ENCODE assay signal across 24 cellular contexts in the genomic region with DNA sequence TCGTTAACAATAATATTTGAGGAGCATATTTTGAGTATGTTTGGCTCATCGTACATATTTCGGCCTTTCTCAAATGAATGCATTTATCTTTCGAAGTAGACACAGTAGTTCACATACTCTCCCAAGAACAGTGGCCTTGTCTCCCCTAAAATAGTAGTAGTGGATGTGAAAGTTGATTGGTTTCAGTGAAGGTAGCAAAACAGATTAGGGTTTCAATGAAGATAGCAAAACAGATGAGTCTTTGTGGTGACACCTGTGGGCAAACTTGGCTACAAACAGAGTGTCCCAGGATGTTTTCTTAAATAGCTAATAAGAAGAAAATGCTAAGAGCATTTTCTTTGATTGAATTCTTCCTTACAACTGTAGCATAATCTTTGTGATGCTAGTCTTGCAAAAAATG.
"Had no signal": no experiment of that assay in that cellular context is flagged by ENCODE, and none has a peak within 500 bp of the region (broad histone marks: within the 10 kb centered on the region; RNA-seq: fewer than 3 reads in every experiment).

No MANE protein-coding gene starts in this region.

- H3K27ac Mint-ChIP-seq: activated CD8-positive, alpha-beta T cell treated with anti-CD3 and anti-CD28 coated beads for 36 hours; activated naive CD4-positive, alpha-beta T cell treated with anti-CD3 and anti-CD28 coated beads, Interleukin-2, amount 50 U/mL, for 72 hours; activated T-helper 2 cell treated with anti-CD3 and anti-CD28 coated beads, Interferon-gamma antibody, Interleukin-2, Interleukin-4, amounts not matched to agents 10 μg/mL and 5 μg/mL and 100 μg/mL, durations not matched to agents 14 hours and 24 hours and 36 hours; dendritic cell treated with granulocyte-macrophage colony-stimulating factor and Interleukin-4, amounts not matched to agents 40 ng/mL and 50 ng/mL, for 4 days; endodermal cell; natural killer cell treated with Interleukin-12 subunit alpha and Interleukin-12 subunit beta and Interleukin-15 and Interleukin-18, amount 100 ng/mL, for 72 hours had no signal

- H3K27me3 Mint-ChIP-seq: activated CD8-positive, alpha-beta T cell treated with anti-CD3 and anti-CD28 coated beads for 36 hours; central memory CD8-positive, alpha-beta T cell; dendritic cell treated with granulocyte-macrophage colony-stimulating factor and Interleukin-4, amounts not matched to agents 40 ng/mL and 50 ng/mL, for 4 days; natural killer cell treated with Interleukin-12 subunit alpha and Interleukin-12 subunit beta and Interleukin-15 and Interleukin-18, amount 100 ng/mL, for 72 hours had no signal

- H3K9me3 ChIP-seq: esophagus muscularis mucosa, heart left ventricle, left ventricle myocardium inferior, mucosa of descending colon, right atrium auricular region, suprapubic skin, tibial nerve had no signal

- H3K4me1 ChIP-seq: heart left ventricle, left ventricle myocardium inferior, right atrium auricular region, suprapubic skin, tibial nerve had no signal

- H3K9me3 Mint-ChIP-seq: activated CD8-positive, alpha-beta T cell treated with anti-CD3 and anti-CD28 coated beads for 36 hours; activated naive CD4-positive, alpha-beta T cell treated with anti-CD3 and anti-CD28 coated beads, Interleukin-2, amount 50 U/mL, for 72 hours; activated T-helper 2 cell treated with anti-CD3 and anti-CD28 coated beads, Interferon-gamma antibody, Interleukin-2, Interleukin-4, amounts not matched to agents 10 μg/mL and 5 μg/mL and 100 μg/mL, durations not matched to agents 14 hours and 24 hours and 36 hours; central memory CD8-positive, alpha-beta T cell; dendritic cell treated with granulocyte-macrophage colony-stimulating factor and Interleukin-4, amounts not matched to agents 40 ng/mL and 50 ng/mL, for 4 days; natural killer cell treated with Interleukin-12 subunit alpha and Interleukin-12 subunit beta and Interleukin-15 and Interleukin-18, amount 100 ng/mL, for 72 hours had no signal

- DNase-seq: activated CD4-positive, alpha-beta T cell treated with anti-CD3 and anti-CD28 coated beads for 1 hour; activated CD4-positive, alpha-beta T cell treated with anti-CD3 and anti-CD28 coated beads, Interleukin-2, amount 50 U/mL, for 1 hour; activated CD8-positive, alpha-beta T cell treated with anti-CD3 and anti-CD28 coated beads for 36 hours; activated naive CD4-positive, alpha-beta T cell; activated T-cell treated with anti-CD3 and anti-CD28 coated beads, Interleukin-2, amount 50 U/mL, for 48 hours; endodermal cell; foreskin keratinocyte; heart left ventricle; left ventricle myocardium inferior; mucosa of descending colon; stimulated activated CD4-positive, alpha-beta T cell treated with anti-CD3 and anti-CD28 coated beads, Interleukin-15, amount 100 ng/mL, for 24 hours; stimulated activated CD4-positive, alpha-beta T cell treated with anti-CD3 and anti-CD28 coated beads, Interleukin-2, amount 100 ng/mL, for 24 hours; stimulated activated naive CD4-positive, alpha-beta T cell; T-helper 2 cell had no signal

- H3K27ac ChIP-seq: esophagus muscularis mucosa, foreskin keratinocyte, heart left ventricle, left ventricle myocardium inferior, right atrium auricular region, suprapubic skin, tibial nerve had no signal

- ATAC-seq: activated CD8-positive, alpha-beta T cell treated with anti-CD3 and anti-CD28 coated beads for 36 hours; activated naive CD4-positive, alpha-beta T cell treated with anti-CD3 and anti-CD28 coated beads, Interleukin-2, amount 50 U/mL, for 72 hours; foreskin keratinocyte; heart left ventricle; mucosa of descending colon; natural killer cell treated with Interleukin-12 subunit alpha and Interleukin-12 subunit beta and Interleukin-15 and Interleukin-18, amount 100 ng/mL, for 72 hours had no signal

- H3K4me2 ChIP-seq: smooth muscle cell had no signal

- H3K4me3 ChIP-seq: esophagus muscularis mucosa, heart left ventricle, left ventricle myocardium inferior, mucosa of descending colon, right atrium auricular region, smooth muscle cell, suprapubic skin, tibial nerve had no signal

- H3K4me3 Mint-ChIP-seq: activated CD8-positive, alpha-beta T cell treated with anti-CD3 and anti-CD28 coated beads for 36 hours; central memory CD8-positive, alpha-beta T cell; dendritic cell treated with granulocyte-macrophage colony-stimulating factor and Interleukin-4, amounts not matched to agents 40 ng/mL and 50 ng/mL, for 4 days; endodermal cell; natural killer cell treated with Interleukin-12 subunit alpha and Interleukin-12 subunit beta and Interleukin-15 and Interleukin-18, amount 100 ng/mL, for 72 hours had no signal

- H3K27me3 ChIP-seq: esophagus muscularis mucosa, foreskin keratinocyte, heart left ventricle, suprapubic skin, tibial nerve had no signal
